ENCODE assay signal across 8 cellular contexts in genomic region chr1:43171876-43172531, GRCh38. TPM values are rescaled to one million over a fixed set of nuclear protein-coding genes. Genes with fewer than 3 reads are reported as not detected.
DNase-seq lines count a peak whose midpoint lies in the region; ATAC-seq and TF ChIP-seq lines count a peak whose summit lies in the region.

CFAP57 (plus strand) TSS chr1:43172330; CDS start chr1:43172754, 424 bp downstream.
EBNA1BP2 (minus strand) TSS chr1:43172290; CDS start chr1:43172118, 172 bp downstream.

- H3K4me1 ChIP-seq in testis = peaks cover 5% of the 10 kb centered on the region

- intact Hi-C loops in testis (cut with DNase I; ENCODE audit: low total_unique reads) = no loop called here

- TF ChIP-seq POLR2A in NB4 (IDR thresholded peaks at IDR 0.05; ENCODE audit: extremely low read depth, insufficient read length) (peak; percentile 82), testis (IDR thresholded peaks at IDR 0.05) (no peak)

- H3K4me3 ChIP-seq in GM08714 (ENCODE audit: low read length) = peak within 1 kb of the TSS; percentile 73
- peak within 1 kb of the TSS; percentile 93 for H3K4me3 ChIP-seq in NB4 (ENCODE audit: low read depth, low read length)
- peak within 1 kb of the TSS; percentile 75 to 83 for H3K4me3 ChIP-seq in testis

- no peak within 1 kb of the TSS for H3K27ac ChIP-seq in testis

- peaks cover 30% of the 10 kb centered on the region for H3K4me1 Mint-ChIP-seq in activated naive CD4-positive, alpha-beta T cell treated with anti-CD3 and anti-CD28 coated beads, Interleukin-2, amount 10 ng/mL, durations not matched to agents 7 days and 5 days
- H3K4me1 Mint-ChIP-seq in glutamatergic neuron (ENCODE audit: low read depth, unreplicated experiment) = peaks cover 8% of the 10 kb centered on the region

- no peaks in the 10 kb centered on the region for H3K27me3 ChIP-seq in testis

- in situ Hi-C loops in SK-MEL-5 (cut with HindIII; ENCODE audit: low pct_unique_long_range_greater_than_20kb, low sequenced_read_pairs) = no loop called here

- H3K9me3 Mint-ChIP-seq in activated naive CD4-positive, alpha-beta T cell treated with anti-CD3 and anti-CD28 coated beads, Interleukin-2, amount 10 ng/mL, durations not matched to agents 7 days and 5 days = no peaks in the 10 kb centered on the region
- no peaks in the 10 kb centered on the region for H3K9me3 Mint-ChIP-seq in glutamatergic neuron (ENCODE audit: unreplicated experiment)

- CTCF ChIA-PET in activated naive CD4-positive, alpha-beta T cell treated with anti-CD3 and anti-CD28 coated beads, Interleukin-2, amount 10 ng/mL, durations not matched to agents 7 days and 5 days (lab: Charles Lee) = interaction anchor here (1.2 kb wide), 1 partner anchor 99 kb away, joined by 3 read pairs; no protein-coding TSS in a partner anchor

- peak within 1 kb of the TSS; percentile 98 for H3K4me3 Mint-ChIP-seq in activated naive CD4-positive, alpha-beta T cell treated with anti-CD3 and anti-CD28 coated beads, Interleukin-2, amount 10 ng/mL, durations not matched to agents 7 days and 5 days
- H3K4me3 Mint-ChIP-seq in glutamatergic neuron (ENCODE audit: unreplicated experiment) = peak within 1 kb of the TSS; percentile 94

- H3K27ac Mint-ChIP-seq in activated naive CD4-positive, alpha-beta T cell treated with anti-CD3 and anti-CD28 coated beads, Interleukin-2, amount 10 ng/mL, durations not matched to agents 7 days and 5 days = peak within 1 kb of the TSS; percentile 87
- H3K27ac Mint-ChIP-seq in glutamatergic neuron (ENCODE audit: unreplicated experiment) = no peak within 1 kb of the TSS

- TF ChIP-seq CTCF in NB4 (IDR thresholded peaks at IDR 0.05; ENCODE audit: low read depth, low read length) (no peak), glutamatergic neuron (IDR thresholded peaks at IDR 0.05; ENCODE audit: partially characterized antibody, unreplicated experiment) (no peak), omental fat pad (IDR thresholded peaks at IDR 0.05) (no peak), testis (IDR thresholded peaks at IDR 0.05) (no peak)

- peak; percentile 93 for DNase-seq in NB4 (ENCODE audit: low read depth)
- peak; percentile 92 for DNase-seq in SK-MEL-5 (ENCODE audit: low read depth, low spot score)
- peak; percentile 95 for DNase-seq in activated naive CD4-positive, alpha-beta T cell treated with anti-CD3 and anti-CD28 coated beads, Interleukin-2, amount 10 ng/mL, durations not matched to agents 7 days and 5 days
- DNase-seq in glutamatergic neuron = peak; percentile 85
- DNase-seq in omental fat pad (ENCODE audit: low spot score) = peak; percentile 77
- DNase-seq in testis = peak; percentile 95

- no peaks in the 10 kb centered on the region for H3K9me3 ChIP-seq in testis

- ATAC-seq in HG02588 (IDR thresholded peaks at IDR 0.05; ENCODE audit: unreplicated experiment) (peak; percentile 89), omental fat pad (ENCODE audit: low FRiP score) (peak; percentile 91)

- H3K36me3 Mint-ChIP-seq in activated naive CD4-positive, alpha-beta T cell treated with anti-CD3 and anti-CD28 coated beads, Interleukin-2, amount 10 ng/mL, durations not matched to agents 7 days and 5 days = peaks cover 35% of the 10 kb centered on the region
- H3K36me3 Mint-ChIP-seq in glutamatergic neuron (ENCODE audit: unreplicated experiment) = peaks cover 8% of the 10 kb centered on the region

- peaks cover 19% of the 10 kb centered on the region for H3K27me3 Mint-ChIP-seq in activated naive CD4-positive, alpha-beta T cell treated with anti-CD3 and anti-CD28 coated beads, Interleukin-2, amount 10 ng/mL, durations not matched to agents 7 days and 5 days
- H3K27me3 Mint-ChIP-seq in glutamatergic neuron (ENCODE audit: unreplicated experiment) = peaks cover 4% of the 10 kb centered on the region

- 1% methylated on average over 27 to 45 of the region's 45 CpGs for WGBS in testis, 2 donors

- H3K36me3 ChIP-seq in testis (ENCODE audit: low read depth, missing control alignments) = no peaks in the 10 kb centered on the region

RNA-seq across cellular contexts. Expression of gene CFAP57, which starts in this region (rescaled TPM):
- total RNA-seq in SK-MEL-5 (2014; rRNA removed; shearing (Covaris generic)) = not detected in 2 replicates
- not detected in 2 replicates for polyA plus RNA-seq in SK-MEL-5 (2015; cell fraction: cytosol; rRNA removed)
- polyA plus RNA-seq in SK-MEL-5 (2015; cell fraction: nucleus; rRNA removed) = not detected in 2 replicates
- total RNA-seq in glutamatergic neuron (ENCODE audit: unreplicated experiment) = 5.0 TPM
- total RNA-seq in omental fat pad = under 1 TPM in 2 of 4 donors, not detected in 2; 0.12 to 0.46 TPM
- 10 to 100 TPM; 16.6 to 22.9 TPM for total RNA-seq in testis
- 38.7 TPM for polyA plus RNA-seq in testis (ENCODE audit: insufficient read depth, low read depth, low replicate concordance)

RNA-seq across cellular contexts. Expression of gene EBNA1BP2, which starts in this region (rescaled TPM):
- total RNA-seq in SK-MEL-5 (2014; rRNA removed; shearing (Covaris generic)) = 146 and 172 TPM in 2 replicates
- polyA plus RNA-seq in SK-MEL-5 (2015; cell fraction: cytosol; rRNA removed) = 121 and 128 TPM in 2 replicates
- polyA plus RNA-seq in SK-MEL-5 (2015; cell fraction: nucleus; rRNA removed) = 112 and 120 TPM in 2 replicates
- 31.3 TPM for total RNA-seq in glutamatergic neuron (ENCODE audit: unreplicated experiment)
- 100 to 1,000 TPM in 1 of 4 donors, 10 to 100 TPM in 3; 41.5 to 110 (median 49.9) TPM for total RNA-seq in omental fat pad
- total RNA-seq in testis = 10 to 100 TPM; 74.0 to 81.7 TPM
- 87.9 TPM for polyA plus RNA-seq in testis (ENCODE audit: insufficient read depth, low read depth, low replicate concordance)
